Comparison of ENCODE assay signal across 37 cellular contexts in genomic region chr10:26278295-26278694, GRCh38.
"Had no signal": no experiment of that assay in that cellular context is flagged by ENCODE, and none has a peak within 500 bp of the region (broad histone marks: within the 10 kb centered on the region; RNA-seq: fewer than 3 reads in every experiment).

No MANE protein-coding gene starts in this region.

- H3K27ac ChIP-seq: ascending aorta, cardiac muscle cell, VCaP had no signal

- H3K4me3 ChIP-seq: ascending aorta, cardiac muscle cell had no signal

- H3K9me3 Mint-ChIP-seq: activated B cell treated with CpG ODN at 0.5 μM for 24 hours; activated CD4-positive, alpha-beta memory T cell treated with anti-CD3 and anti-CD28 coated beads for 36 hours; activated CD4-positive, alpha-beta T cell treated with anti-CD3 and anti-CD28 coated beads, Interleukin-2, amount 10 ng/mL, durations not matched to agents 24 days and 14 days; activated CD8-positive, alpha-beta T cell treated with anti-CD3 and anti-CD28 coated beads for 36 hours; activated naive CD4-positive, alpha-beta T cell treated with anti-CD3 and anti-CD28 coated beads, Interleukin-2, amount 10 ng/mL, durations not matched to agents 7 days and 5 days; activated naive CD4-positive, alpha-beta T cell treated with anti-CD3 and anti-CD28 coated beads, Interleukin-2, amount 50 U/mL, for 24 hours; activated naive CD8-positive, alpha-beta T cell treated with anti-CD3 and anti-CD28 coated beads, Interleukin-2, amount 10 ng/mL, durations not matched to agents 7 days and 5 days; activated naive CD8-positive, alpha-beta T cell treated with anti-CD3 and anti-CD28 coated beads, Interleukin-2, amount 50 U/mL, for 24 hours; activated T-cell treated with anti-CD3 and anti-CD28 coated beads, Interleukin-2, amount 50 U/mL, for 4 hours; activated T-cell treated with anti-CD3 and anti-CD28 coated beads, Interleukin-2, amount 50 U/mL, for 72 hours; activated T-helper 1 cell treated with anti-CD3 and anti-CD28 coated beads, Interleukin-12 subunit alpha, Interleukin-12 subunit beta, Interleukin-2, Interleukin-4 antibody, amounts not matched to agents 30 ng/mL and 10 ng/mL and 1 ng/mL, durations not matched to agents 14 hours and 24 hours and 36 hours; activated T-helper 17 cell treated with anti-CD3 and anti-CD28 coated beads, Interleukin-2, amount 50 U/mL, for 72 hours; brain; central memory CD8-positive, alpha-beta T cell; T-helper 2 cell treated with Interferon-gamma antibody and Interleukin-4, amounts not matched to agents 5 μg/mL and 100 μg/mL, for 36 hours had no signal

- H3K27ac Mint-ChIP-seq: activated B cell treated with CpG ODN at 0.5 μM for 24 hours; activated CD4-positive, alpha-beta memory T cell treated with anti-CD3 and anti-CD28 coated beads for 36 hours; activated CD4-positive, alpha-beta T cell treated with anti-CD3 and anti-CD28 coated beads, Interleukin-2, amount 10 ng/mL, durations not matched to agents 24 days and 14 days; activated CD8-positive, alpha-beta T cell treated with anti-CD3 and anti-CD28 coated beads for 36 hours; activated naive CD4-positive, alpha-beta T cell treated with anti-CD3 and anti-CD28 coated beads, Interleukin-2, amount 10 ng/mL, durations not matched to agents 7 days and 5 days; activated naive CD4-positive, alpha-beta T cell treated with anti-CD3 and anti-CD28 coated beads, Interleukin-2, amount 50 U/mL, for 24 hours; activated naive CD8-positive, alpha-beta T cell; activated naive CD8-positive, alpha-beta T cell treated with anti-CD3 and anti-CD28 coated beads, Interleukin-2, amount 10 ng/mL, durations not matched to agents 7 days and 5 days; activated naive CD8-positive, alpha-beta T cell treated with anti-CD3 and anti-CD28 coated beads, Interleukin-2, amount 50 U/mL, for 24 hours; activated T-cell treated with anti-CD3 and anti-CD28 coated beads, Interleukin-2, amount 50 U/mL, for 72 hours; activated T-helper 1 cell treated with anti-CD3 and anti-CD28 coated beads, Interleukin-12 subunit alpha, Interleukin-12 subunit beta, Interleukin-2, Interleukin-4 antibody, amounts not matched to agents 30 ng/mL and 10 ng/mL and 1 ng/mL, durations not matched to agents 14 hours and 24 hours and 36 hours; activated T-helper 17 cell treated with anti-CD3 and anti-CD28 coated beads, Interleukin-2, amount 50 U/mL, for 72 hours; T-helper 2 cell treated with Interferon-gamma antibody and Interleukin-4, amounts not matched to agents 5 μg/mL and 100 μg/mL, for 36 hours had no signal

- H3K36me3 ChIP-seq: ascending aorta, cardiac muscle cell had no signal

- H3K36me3 Mint-ChIP-seq: activated CD4-positive, alpha-beta memory T cell treated with anti-CD3 and anti-CD28 coated beads for 36 hours; activated naive CD4-positive, alpha-beta T cell treated with anti-CD3 and anti-CD28 coated beads, Interleukin-2, amount 10 ng/mL, durations not matched to agents 7 days and 5 days; activated naive CD4-positive, alpha-beta T cell treated with anti-CD3 and anti-CD28 coated beads, Interleukin-2, amount 50 U/mL, for 24 hours; activated naive CD8-positive, alpha-beta T cell; activated naive CD8-positive, alpha-beta T cell treated with anti-CD3 and anti-CD28 coated beads, Interleukin-2, amount 10 ng/mL, durations not matched to agents 7 days and 5 days had no signal

- DNase-seq: activated B cell treated with CpG ODN at 0.5 μM for 24 hours; activated CD4-positive, alpha-beta memory T cell treated with anti-CD3 and anti-CD28 coated beads for 36 hours; activated CD4-positive, alpha-beta T cell treated with anti-CD3 and anti-CD28 coated beads for 4 hours; activated CD4-positive, alpha-beta T cell treated with anti-CD3 and anti-CD28 coated beads, Interleukin-2, amount 10 ng/mL, durations not matched to agents 24 days and 14 days; activated CD4-positive, alpha-beta T cell treated with anti-CD3 and anti-CD28 coated beads, Interleukin-2, amount 50 U/mL, for 1 hour; activated CD4-positive, alpha-beta T cell treated with anti-CD3 and anti-CD28 coated beads, Interleukin-2, amount 50 U/mL, for 4 hours; activated CD4-positive, CD25-positive, alpha-beta regulatory T cell treated with anti-CD3 and anti-CD28 coated beads, Interleukin-2, amount 50 U/mL, for 72 hours; activated CD8-positive, alpha-beta memory T cell treated with anti-CD3 and anti-CD28 coated beads, Interleukin-2, amount 50 U/mL, for 4 hours; activated CD8-positive, alpha-beta T cell treated with anti-CD3 and anti-CD28 coated beads for 36 hours; activated effector memory CD4-positive, alpha-beta T cell treated with anti-CD3 and anti-CD28 coated beads, Interleukin-2, amount 50 U/mL, for 16 hours; activated gamma-delta T cell treated with Interleukin-2 at 50 U/mL for 16 hours; activated naive CD4-positive, alpha-beta T cell; activated naive CD4-positive, alpha-beta T cell treated with anti-CD3 and anti-CD28 coated beads, Interleukin-2, amount 10 ng/mL, durations not matched to agents 7 days and 5 days; activated naive CD8-positive, alpha-beta T cell treated with anti-CD3 and anti-CD28 coated beads, Interleukin-2, amount 10 ng/mL, durations not matched to agents 7 days and 5 days; activated naive CD8-positive, alpha-beta T cell treated with anti-CD3 and anti-CD28 coated beads, Interleukin-2, amount 50 U/mL, for 24 hours; activated T-cell treated with anti-CD3 and anti-CD28 coated beads for 4 hours; activated T-cell treated with anti-CD3 and anti-CD28 coated beads, Interleukin-2, amount 50 U/mL, for 1 hour; activated T-cell treated with anti-CD3 and anti-CD28 coated beads, Interleukin-2, amount 50 U/mL, for 4 hours; activated T-cell treated with anti-CD3 and anti-CD28 coated beads, Interleukin-2, amount 50 U/mL, for 72 hours; amygdala; anterior cingulate cortex; caudate nucleus; cerebellar nuclear complex; T-helper 2 cell; T-helper 9 cell had no signal

- H3K27me3 Mint-ChIP-seq: activated CD4-positive, alpha-beta memory T cell treated with anti-CD3 and anti-CD28 coated beads for 36 hours; activated naive CD8-positive, alpha-beta T cell; brain had no signal

- ATAC-seq: activated CD8-positive, alpha-beta T cell treated with anti-CD3 and anti-CD28 coated beads for 36 hours; activated naive CD8-positive, alpha-beta T cell treated with anti-CD3 and anti-CD28 coated beads, Interleukin-2, amount 50 U/mL, for 24 hours; activated T-cell treated with anti-CD3 and anti-CD28 coated beads, Interleukin-2, amount 50 U/mL, for 4 hours; activated T-cell treated with anti-CD3 and anti-CD28 coated beads, Interleukin-2, amount 50 U/mL, for 72 hours; activated T-helper 17 cell treated with anti-CD3 and anti-CD28 coated beads, Interleukin-2, amount 50 U/mL, for 72 hours had no signal

- H3K27me3 ChIP-seq: ascending aorta, cardiac muscle cell had no signal

- FAIRE-seq: bronchial epithelial cell, TTC549 had no signal

- H3K4me1 Mint-ChIP-seq: activated B cell treated with CpG ODN at 0.5 μM for 24 hours; activated CD4-positive, alpha-beta T cell treated with anti-CD3 and anti-CD28 coated beads, Interleukin-2, amount 10 ng/mL, durations not matched to agents 24 days and 14 days; activated naive CD4-positive, alpha-beta T cell treated with anti-CD3 and anti-CD28 coated beads, Interleukin-2, amount 10 ng/mL, durations not matched to agents 7 days and 5 days; activated naive CD4-positive, alpha-beta T cell treated with anti-CD3 and anti-CD28 coated beads, Interleukin-2, amount 50 U/mL, for 24 hours; activated naive CD8-positive, alpha-beta T cell treated with anti-CD3 and anti-CD28 coated beads, Interleukin-2, amount 10 ng/mL, durations not matched to agents 7 days and 5 days; activated naive CD8-positive, alpha-beta T cell treated with anti-CD3 and anti-CD28 coated beads, Interleukin-2, amount 50 U/mL, for 24 hours; activated T-helper 17 cell treated with anti-CD3 and anti-CD28 coated beads, Interleukin-2, amount 50 U/mL, for 72 hours; central memory CD8-positive, alpha-beta T cell had no signal

- H3K9me3 ChIP-seq: ascending aorta had no signal

- H3K4me1 ChIP-seq: ascending aorta had no signal

- H3K4me3 Mint-ChIP-seq: activated B cell treated with CpG ODN at 0.5 μM for 24 hours; activated CD4-positive, alpha-beta memory T cell treated with anti-CD3 and anti-CD28 coated beads for 36 hours; activated CD4-positive, alpha-beta T cell treated with anti-CD3 and anti-CD28 coated beads, Interleukin-2, amount 10 ng/mL, durations not matched to agents 24 days and 14 days; activated CD8-positive, alpha-beta T cell treated with anti-CD3 and anti-CD28 coated beads for 36 hours; activated naive CD4-positive, alpha-beta T cell treated with anti-CD3 and anti-CD28 coated beads, Interleukin-2, amount 10 ng/mL, durations not matched to agents 7 days and 5 days; activated naive CD4-positive, alpha-beta T cell treated with anti-CD3 and anti-CD28 coated beads, Interleukin-2, amount 50 U/mL, for 24 hours; activated naive CD8-positive, alpha-beta T cell; activated naive CD8-positive, alpha-beta T cell treated with anti-CD3 and anti-CD28 coated beads, Interleukin-2, amount 10 ng/mL, durations not matched to agents 7 days and 5 days; activated naive CD8-positive, alpha-beta T cell treated with anti-CD3 and anti-CD28 coated beads, Interleukin-2, amount 50 U/mL, for 24 hours; activated T-cell treated with anti-CD3 and anti-CD28 coated beads, Interleukin-2, amount 50 U/mL, for 4 hours; activated T-cell treated with anti-CD3 and anti-CD28 coated beads, Interleukin-2, amount 50 U/mL, for 72 hours; activated T-helper 1 cell treated with anti-CD3 and anti-CD28 coated beads, Interleukin-12 subunit alpha, Interleukin-12 subunit beta, Interleukin-2, Interleukin-4 antibody, amounts not matched to agents 30 ng/mL and 10 ng/mL and 1 ng/mL, durations not matched to agents 14 hours and 24 hours and 36 hours; activated T-helper 17 cell treated with anti-CD3 and anti-CD28 coated beads, Interleukin-2, amount 50 U/mL, for 72 hours; brain; central memory CD8-positive, alpha-beta T cell; T-helper 2 cell treated with Interferon-gamma antibody and Interleukin-4, amounts not matched to agents 5 μg/mL and 100 μg/mL, for 36 hours had no signal
